ENCODE assay signal across 11 cellular contexts in genomic region chr1:216034506-216034905, GRCh38.
A peak's percentile ranks its signal among the peaks of the same experiment; 100 is the strongest.
DNase-seq lines count a peak whose midpoint lies in the region; ATAC-seq and TF ChIP-seq lines count a peak whose summit lies in the region.
"Had no signal": no experiment of that assay in that cellular context is flagged by ENCODE, and none has a peak within 500 bp of the region (broad histone marks: within the 10 kb centered on the region; RNA-seq: fewer than 3 reads in every experiment).

No MANE protein-coding gene starts in this region.

- H3K27me3 Mint-ChIP-seq in activated CD4-positive, alpha-beta memory T cell treated with anti-CD3 and anti-CD28 coated beads for 36 hours: no peaks in the 10 kb centered on the region
- H3K27me3 Mint-ChIP-seq: stimulated activated memory B cell treated with anti-CD40 and anti-IgM and Interleukin-4, amounts not matched to agents 10 μg/mL and 1 μg/mL and 100 μg/mL, for 72 hours had no signal

- TF ChIP-seq POLR2A in gastroesophageal sphincter (IDR thresholded peaks at IDR 0.05) (no peak), gastrocnemius medialis (IDR thresholded peaks at IDR 0.05) (no peak)

- H3F3A ChIP-seq in smooth muscle cell (ENCODE audit: low read depth): no peaks in the 10 kb centered on the region

- 50% methylated on average over 3 of the region's 3 CpGs for WGBS in smooth muscle cell (ENCODE audit: low lambda C conversion rate)
- WGBS in gastroesophageal sphincter (ENCODE audit: low coverage in 1 of 2), 2 donors: 68 to 93% methylated on average over 2 to 3 of the region's 3 CpGs

- POLR2A ChIA-PET in activated CD4-positive, alpha-beta memory T cell treated with anti-CD3 and anti-CD28 coated beads for 36 hours (lab: Charles Lee): no interaction called here

- no peak overlapping the region for H3K4me3 ChIP-seq in epithelial cell of proximal tubule (ENCODE audit: low read depth, low read length)
- no peak overlapping the region for H3K4me3 ChIP-seq in smooth muscle cell
- no peak overlapping the region for H3K4me3 ChIP-seq in gastroesophageal sphincter
- H3K4me3 ChIP-seq in gastrocnemius medialis: no peak overlapping the region
- H3K4me3 ChIP-seq: coronary artery, K562 had no signal

- no peak overlapping the region for H3K27ac Mint-ChIP-seq in activated CD4-positive, alpha-beta memory T cell treated with anti-CD3 and anti-CD28 coated beads for 36 hours
- H3K27ac Mint-ChIP-seq: stimulated activated memory B cell treated with anti-CD40 and anti-IgM and Interleukin-4, amounts not matched to agents 10 μg/mL and 1 μg/mL and 100 μg/mL, for 72 hours had no signal

- no peaks in the 10 kb centered on the region for H3K4me1 Mint-ChIP-seq in activated CD4-positive, alpha-beta memory T cell treated with anti-CD3 and anti-CD28 coated beads for 36 hours (ENCODE audit: low read depth)
- H3K4me1 Mint-ChIP-seq: stimulated activated memory B cell treated with anti-CD40 and anti-IgM and Interleukin-4, amounts not matched to agents 10 μg/mL and 1 μg/mL and 100 μg/mL, for 72 hours had no signal

- ATAC-seq in gastroesophageal sphincter: no peak
- ATAC-seq in gastrocnemius medialis: no peak
- ATAC-seq: K562; stimulated activated memory B cell treated with anti-CD40 and anti-IgM and Interleukin-4, amounts not matched to agents 10 μg/mL and 1 μg/mL and 100 μg/mL, for 72 hours had no signal

- intact Hi-C loops in activated CD4-positive, alpha-beta memory T cell treated with anti-CD3 and anti-CD28 coated beads for 36 hours (cut with micrococcal nuclease): no loop called here
- intact Hi-C loops in gastrocnemius medialis (cut with DNase I; ENCODE audit: low total_unique reads): no loop called here

- no peak overlapping the region for H3K9ac ChIP-seq in smooth muscle cell (ENCODE audit: low read depth)

- no peaks in the 10 kb centered on the region for H4K20me1 ChIP-seq in smooth muscle cell (ENCODE audit: low read depth)

- H3K27me3 ChIP-seq in smooth muscle cell (ENCODE audit: low read depth) (no peaks in the 10 kb centered on the region), gastroesophageal sphincter (no peaks in the 10 kb centered on the region), gastrocnemius medialis (no peaks in the 10 kb centered on the region)

- peak; percentile 0 for DNase-seq in NCI-H748 (lab: John Stamatoyannopoulos, UW; ENCODE audit: unreplicated experiment)
- no peak for DNase-seq in NCI-H748 treated with DMSO at 0.1 percent for 48 hours (lab: John Stamatoyannopoulos, UW)
- DNase-seq in NCI-H2107 treated with DMSO at 0.1 percent for 48 hours (lab: John Stamatoyannopoulos, UW; ENCODE audit: unreplicated experiment): peak; percentile 80
- DNase-seq in epithelial cell of proximal tubule (ENCODE audit: low read depth): no peak
- no peak for DNase-seq in smooth muscle cell (lab: John Stamatoyannopoulos, UW; ENCODE audit: unreplicated experiment)
- no peak for DNase-seq in activated CD4-positive, alpha-beta memory T cell treated with anti-CD3 and anti-CD28 coated beads for 36 hours
- DNase-seq in gastrocnemius medialis: no peak

- CTCF ChIA-PET in activated CD4-positive, alpha-beta memory T cell treated with anti-CD3 and anti-CD28 coated beads for 36 hours (lab: Charles Lee): no interaction called here

- no peak overlapping the region for H3K4me2 ChIP-seq in smooth muscle cell

- TF ChIP-seq EP300 in gastroesophageal sphincter (IDR thresholded peaks at IDR 0.05): no peak

- no peak overlapping the region for H3K27ac ChIP-seq in smooth muscle cell (ENCODE audit: low read depth)
- H3K27ac ChIP-seq in gastroesophageal sphincter: no peak overlapping the region
- H3K27ac ChIP-seq in gastrocnemius medialis: no peak overlapping the region
- H3K27ac ChIP-seq: coronary artery had no signal

- H3K9me3 Mint-ChIP-seq in activated CD4-positive, alpha-beta memory T cell treated with anti-CD3 and anti-CD28 coated beads for 36 hours: no peaks in the 10 kb centered on the region

- H2AFZ ChIP-seq in smooth muscle cell (ENCODE audit: low read depth): no peak overlapping the region

- H3K4me1 ChIP-seq in smooth muscle cell (ENCODE audit: low read depth) (no peaks in the 10 kb centered on the region), gastroesophageal sphincter (no peaks in the 10 kb centered on the region), gastrocnemius medialis (no peaks in the 10 kb centered on the region)

- no peaks in the 10 kb centered on the region for H3K36me3 ChIP-seq in smooth muscle cell (ENCODE audit: low read depth)
- no peaks in the 10 kb centered on the region for H3K36me3 ChIP-seq in gastroesophageal sphincter
- H3K36me3 ChIP-seq in gastrocnemius medialis: no peaks in the 10 kb centered on the region

- TF ChIP-seq CTCF in epithelial cell of proximal tubule (conservative IDR thresholded peaks at IDR 0.05; ENCODE audit: low read depth, low read length): peak; percentile 69
- TF ChIP-seq CTCF in smooth muscle cell (IDR thresholded peaks at IDR 0.05; ENCODE audit: borderline replicate concordance, insufficient read depth, poor library complexity, severe bottlenecking): peak; percentile 25
- no peak for TF ChIP-seq CTCF in gastroesophageal sphincter (IDR thresholded peaks at IDR 0.05)
- no peak for TF ChIP-seq CTCF in gastrocnemius medialis (IDR thresholded peaks at IDR 0.05 in 4 of 5, conservative IDR thresholded peaks at IDR 0.05 in 1 of 5)

- no peaks in the 10 kb centered on the region for H3K36me3 Mint-ChIP-seq in activated CD4-positive, alpha-beta memory T cell treated with anti-CD3 and anti-CD28 coated beads for 36 hours
- H3K36me3 Mint-ChIP-seq: stimulated activated memory B cell treated with anti-CD40 and anti-IgM and Interleukin-4, amounts not matched to agents 10 μg/mL and 1 μg/mL and 100 μg/mL, for 72 hours had no signal

- H3K9me3 ChIP-seq in smooth muscle cell (replicated peaks; ENCODE audit: low read depth) (no peaks in the 10 kb centered on the region), gastroesophageal sphincter (no peaks in the 10 kb centered on the region), gastrocnemius medialis (no peaks in the 10 kb centered on the region)

- H3K4me3 Mint-ChIP-seq in activated CD4-positive, alpha-beta memory T cell treated with anti-CD3 and anti-CD28 coated beads for 36 hours: no peak overlapping the region
- H3K4me3 Mint-ChIP-seq: stimulated activated memory B cell treated with anti-CD40 and anti-IgM and Interleukin-4, amounts not matched to agents 10 μg/mL and 1 μg/mL and 100 μg/mL, for 72 hours had no signal

- no peaks in the 10 kb centered on the region for H3K79me2 ChIP-seq in smooth muscle cell (ENCODE audit: low read depth)

- in situ Hi-C loops in gastrocnemius medialis (cut with MboI; ENCODE audit: low sequenced_read_pairs in 4 of 4): no loop called here

Comparison
In these comparisons a context has a peak if more than half of its experiments do, and no peak if none do; other contexts are left out.
1. DNase-seq: peak in NCI-H748 (single experiment) and NCI-H2107 treated with DMSO at 0.1 percent for 48 hours (single experiment); none in NCI-H748 treated with DMSO at 0.1 percent for 48 hours (single experiment), epithelial cell of proximal tubule (single experiment), smooth muscle cell (single experiment), activated CD4-positive, alpha-beta memory T cell treated with anti-CD3 and anti-CD28 coated beads for 36 hours (single experiment) and gastrocnemius medialis (0 of 2).
2. CTCF ChIP-seq: peak in epithelial cell of proximal tubule (single experiment) and smooth muscle cell (single experiment); none in gastroesophageal sphincter (0 of 4) and gastrocnemius medialis (0 of 5).